In genomic region chr7:14787551-14787950, GRCh38 we compare ENCODE assay signal across 14 cellular contexts.
DNase-seq lines count a peak whose midpoint lies in the region; TF ChIP-seq lines count a peak whose summit lies in the region.
"Had no signal": no experiment of that assay in that cellular context is flagged by ENCODE, and none has a peak within 500 bp of the region (broad histone marks: within the 10 kb centered on the region; RNA-seq: fewer than 3 reads in every experiment).

No MANE protein-coding gene starts in this region.

- H3K4me3 ChIP-seq in Loucy (ENCODE audit: low read length, poor library complexity, severe bottlenecking) (no peak overlapping the region), BE2C (ENCODE audit: low read depth, low read length) (no peak overlapping the region)
- H3K4me3 ChIP-seq: GM23248 had no signal

- DNase-seq in dermis blood vessel endothelial cell (peak; percentile 5), head of caudate nucleus (peak in 36 of 42 donors; percentile 13 to 84 (median 54)), BE2C (no peak), AG08395 (ENCODE audit: low spot score) (no peak), D341Med (ENCODE audit: low spot score) (no peak), NCI-H345 treated with DMSO at 0.1 percent for 48 hours (lab: John Stamatoyannopoulos, UW; ENCODE audit: unreplicated experiment) (no peak)
- DNase-seq: 8988T; C1 segment of cervical spinal cord; CD4-positive, CD25-positive, alpha-beta regulatory T cell; CD8-positive, alpha-beta memory T cell; COR-L47; GM23248; HCEC 1CT had no signal

- intact Hi-C loops in head of caudate nucleus (cut with DNase I) = no loop called here

- no peaks in the 10 kb centered on the region for H3K9me2 ChIP-seq in Loucy (replicated peaks; ENCODE audit: low read depth, low read length)

- no peaks in the 10 kb centered on the region for H3K27me3 ChIP-seq in Loucy (ENCODE audit: insufficient read depth, low read length, poor library complexity, severe bottlenecking)
- H3K27me3 ChIP-seq in BE2C = no peaks in the 10 kb centered on the region

- no peak overlapping the region for H3K9ac ChIP-seq in Loucy (ENCODE audit: low read depth, low read length, poor library complexity, severe bottlenecking)
- H3K9ac ChIP-seq: GM23248 had no signal

- H3K4me2 ChIP-seq in Loucy (ENCODE audit: low read depth, low read length, poor library complexity, severe bottlenecking) = no peak overlapping the region

- H3K79me2 ChIP-seq in Loucy (ENCODE audit: insufficient read depth, low read length) = no peaks in the 10 kb centered on the region

- no peaks in the 10 kb centered on the region for H3F3A ChIP-seq in Loucy (ENCODE audit: low read depth)

- H2AFZ ChIP-seq in Loucy (ENCODE audit: low read length) = peak overlapping the region; percentile 57; the same call in 1 of the 2 replicates
- H2AFZ ChIP-seq: GM23248 had no signal

- H4K20me1 ChIP-seq in Loucy (ENCODE audit: insufficient read depth, low read length, poor library complexity, severe bottlenecking) = no peaks in the 10 kb centered on the region

- H3K9me3 ChIP-seq in Loucy (ENCODE audit: insufficient read depth, low read depth, low read length) (no peaks in the 10 kb centered on the region), BE2C (no peaks in the 10 kb centered on the region)

- TF ChIP-seq CTCF in Loucy (conservative IDR thresholded peaks at IDR 0.05; ENCODE audit: low read length) = no peak
- TF ChIP-seq CTCF in BE2C (IDR thresholded peaks at IDR 0.05; ENCODE audit: low read depth, low read length) = no peak

- H3K4me1 ChIP-seq in Loucy (ENCODE audit: insufficient read depth, low read length, poor library complexity, severe bottlenecking) (no peaks in the 10 kb centered on the region), BE2C (no peaks in the 10 kb centered on the region; the same call in 1 of the 2 replicates)

- H3K36me3 ChIP-seq in Loucy (ENCODE audit: insufficient read depth, low read length) (no peaks in the 10 kb centered on the region), BE2C (no peaks in the 10 kb centered on the region)

Comparison
In these comparisons a context has a peak if more than half of its experiments do, and no peak if none do; other contexts are left out.
1. DNase-seq: peak in dermis blood vessel endothelial cell (single experiment) and head of caudate nucleus (36 of 42); none in BE2C (single experiment), AG08395 (single experiment), D341Med (single experiment) and NCI-H345 treated with DMSO at 0.1 percent for 48 hours (single experiment).